37 cellular contexts compared by ENCODE assay signal in the genomic region with DNA sequence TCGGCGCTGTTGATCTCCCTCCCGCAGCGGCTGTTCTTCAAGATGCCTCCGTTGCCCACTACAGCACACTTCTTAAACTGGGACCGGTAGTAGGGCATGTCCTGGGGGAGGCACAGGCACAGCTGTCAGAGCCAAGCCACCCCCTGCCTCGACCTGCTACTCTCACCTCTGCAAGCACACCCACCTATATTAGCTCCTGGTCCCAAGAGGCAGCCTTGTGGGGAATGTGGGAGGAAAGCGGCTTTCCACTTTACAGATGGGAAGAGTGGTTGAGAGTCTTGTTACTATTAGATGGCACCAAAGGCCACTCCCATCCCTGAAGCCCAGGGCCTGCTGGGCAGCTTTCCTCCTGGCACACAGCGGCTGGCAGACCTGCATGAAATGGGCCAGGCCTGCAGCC. TPM values are rescaled to one million over a fixed set of nuclear protein-coding genes. Genes with fewer than 3 reads are reported as not detected.
"Had no signal": no experiment of that assay in that cellular context is flagged by ENCODE, and none has a peak within 500 bp of the region (broad histone marks: within the 10 kb centered on the region; RNA-seq: fewer than 3 reads in every experiment).

No MANE protein-coding gene starts in this region.

- H3K4me1 ChIP-seq: ascending aorta, body of pancreas, breast epithelium had no signal

- H3K27me3 ChIP-seq: adrenal gland, ascending aorta, body of pancreas, brain microvascular endothelial cell, breast epithelium, cardiac muscle cell had no signal

- ATAC-seq: activated naive CD4-positive, alpha-beta T cell treated with anti-CD3 and anti-CD28 coated beads, Interleukin-2, amount 50 U/mL, for 72 hours; activated naive CD8-positive, alpha-beta T cell treated with anti-CD3 and anti-CD28 coated beads, Interleukin-2, amount 50 U/mL, for 24 hours; activated T-cell treated with anti-CD3 and anti-CD28 coated beads, Interleukin-2, amount 50 U/mL, for 4 hours; activated T-cell treated with anti-CD3 and anti-CD28 coated beads, Interleukin-2, amount 50 U/mL, for 72 hours; activated T-helper 17 cell treated with anti-CD3 and anti-CD28 coated beads, Interleukin-2, amount 50 U/mL, for 72 hours; body of pancreas had no signal

- H3K27ac ChIP-seq: adrenal gland, ascending aorta, body of pancreas, brain microvascular endothelial cell, breast epithelium, cardiac muscle cell had no signal

- H3K4me3 ChIP-seq: adrenal gland, ascending aorta, body of pancreas, breast epithelium, cardiac muscle cell had no signal

- H3K9me3 ChIP-seq: adrenal gland, ascending aorta, body of pancreas, breast epithelium had no signal

- H3K36me3 ChIP-seq: adrenal gland, ascending aorta, brain microvascular endothelial cell, breast epithelium, cardiac muscle cell had no signal

- DNase-seq: activated effector memory CD4-positive, alpha-beta T cell treated with anti-CD3 and anti-CD28 coated beads, Interleukin-2, amount 50 U/mL, for 16 hours; activated effector memory CD4-positive, alpha-beta T cell treated with Interleukin-2 at 50 U/mL for 16 hours; activated gamma-delta T cell; activated gamma-delta T cell treated with Interleukin-2 at 50 U/mL for 16 hours; activated naive CD4-positive, alpha-beta T cell; activated naive CD4-positive, alpha-beta T cell treated with anti-CD3 and anti-CD28 coated beads for 36 hours; activated naive CD4-positive, alpha-beta T cell treated with anti-CD3 and anti-CD28 coated beads, Interleukin-2, amount 10 ng/mL, durations not matched to agents 7 days and 5 days; activated naive CD4-positive, alpha-beta T cell treated with anti-CD3 and anti-CD28 coated beads, Interleukin-2, amount 50 U/mL, for 16 hours; activated naive CD4-positive, alpha-beta T cell treated with Interleukin-2 at 50 U/mL for 16 hours; activated naive CD8-positive, alpha-beta T cell treated with anti-CD3 and anti-CD28 coated beads for 36 hours; activated naive CD8-positive, alpha-beta T cell treated with anti-CD3 and anti-CD28 coated beads, Interleukin-2, amount 10 ng/mL, durations not matched to agents 7 days and 5 days; activated naive CD8-positive, alpha-beta T cell treated with anti-CD3 and anti-CD28 coated beads, Interleukin-2, amount 50 U/mL, for 24 hours; activated T-cell treated with anti-CD3 and anti-CD28 coated beads, Interleukin-2, amount 50 U/mL, for 1 hour; activated T-cell treated with anti-CD3 and anti-CD28 coated beads, Interleukin-2, amount 50 U/mL, for 24 hours; activated T-cell treated with anti-CD3 and anti-CD28 coated beads, Interleukin-2, amount 50 U/mL, for 4 hours; activated T-cell treated with anti-CD3 and anti-CD28 coated beads, Interleukin-2, amount 50 U/mL, for 48 hours; activated T-cell treated with anti-CD3 and anti-CD28 coated beads, Interleukin-2, amount 50 U/mL, for 72 hours; adrenal gland; amniotic stem cell; amygdala; anterior cingulate cortex; aorta; body of pancreas; brain microvascular endothelial cell; caudate nucleus; central memory CD4-positive, alpha-beta T cell; cerebellar nuclear complex had no signal

RNA-seq across cellular contexts. Expression of a gene that starts 29.2 kb away (rescaled TPM):
- total RNA-seq: activated T-cell treated with anti-CD3 and anti-CD28 coated beads, Interleukin-2, amount 50 U/mL, for 4 hours; activated T-helper 1 cell treated with anti-CD3 and anti-CD28 coated beads, Interleukin-12 subunit alpha, Interleukin-12 subunit beta, Interleukin-2, Interleukin-4 antibody, amounts not matched to agents 30 ng/mL and 10 ng/mL and 1 ng/mL, durations not matched to agents 14 hours and 24 hours and 36 hours; activated T-helper 17 cell treated with anti-CD3 and anti-CD28 coated beads, Interleukin-2, amount 50 U/mL, for 72 hours; activated T-helper 2 cell treated with anti-CD3 and anti-CD28 coated beads, Interferon-gamma antibody, Interleukin-2, Interleukin-4, amounts not matched to agents 10 μg/mL and 5 μg/mL and 100 μg/mL, durations not matched to agents 14 hours and 24 hours and 36 hours; ascending aorta; astrocyte; bronchial epithelial cell; chondrocyte had no signal
- polyA plus RNA-seq: aorta, cardiac muscle cell had no signal
